Comparison of ENCODE assay signal across 8 cellular contexts in genomic region chr13:51453959-51454703, GRCh38. TPM values are rescaled to one million over a fixed set of nuclear protein-coding genes. Genes with fewer than 3 reads are reported as not detected.
DNase-seq lines count a peak whose midpoint lies in the region; ATAC-seq, FAIRE-seq and TF ChIP-seq lines count a peak whose summit lies in the region.

No MANE protein-coding gene starts in this region.

- H3K4me2 ChIP-seq in K562 (ENCODE audit: insufficient read depth, low read length): peak overlapping the region; percentile 92

- no peak for TF ChIP-seq RAD21 in K562 (CRISPR knock-in tag; conservative IDR thresholded peaks at IDR 0.05 in 1 of 2, IDR thresholded peaks at IDR 0.05 in 1 of 2)

- H3K79me2 ChIP-seq in K562 (ENCODE audit: control insufficient read depth, insufficient read depth, low read length): peaks cover 38% of the 10 kb centered on the region

- peak; percentile 4 for DNase-seq in A172 (ENCODE audit: low spot score)
- peak; percentile 4 for DNase-seq in H4 (ENCODE audit: low spot score)
- DNase-seq in SHP77 treated with DMSO at 0.1 percent for 48 hours (lab: John Stamatoyannopoulos, UW): peak; percentile 50
- DNase-seq in K562 (ENCODE audit: extremely low read depth in 1 of 4, low spot score in 3 of 4): peak; percentile 8 to 46 (median 11)
- DNase-seq in kidney: no peak
- DNase-seq in stimulated activated CD4-positive, alpha-beta T cell treated with anti-CD3 and anti-CD28 coated beads, Interleukin-15, amount 100 ng/mL, for 48 hours (ENCODE audit: low read depth in 2 of 2): peak; percentile 9 to 38
- DNase-seq in NCI-H345 (lab: John Stamatoyannopoulos, UW): no peak

- FAIRE-seq in K562 (lab: Jason Lieb, UNC) (peak; percentile 37), kidney (lab: Jason Lieb, UNC) (no peak)

- TF ChIP-seq CTCF in K562 (IDR thresholded peaks at IDR 0.05 in 2 of 3, conservative IDR thresholded peaks at IDR 0.05 in 1 of 3; ENCODE audit: insufficient read depth in 2 of 3, low read depth in 1 of 3, low read length in 3 of 3): no peak
- TF ChIP-seq CTCF in kidney (IDR thresholded peaks at IDR 0.05; ENCODE audit: borderline replicate concordance, extremely low read depth, insufficient read depth): no peak

- POLR2A ChIA-PET in K562 (lab: Yijun Ruan, JAX): interaction anchor here (0.7 to 2.4 kb wide), 11 partner anchors 10 to 349 kb away, joined by 3 to 21 read pairs (median 5); no protein-coding TSS in a partner anchor

- ATAC-seq in K562 (no peak), GM18517 (IDR thresholded peaks at IDR 0.05; ENCODE audit: unreplicated experiment) (no peak)

- intact Hi-C loops in K562 (cut with micrococcal nuclease): loop anchor here (1.0 kb wide), 1 partner anchor 130 kb away; the partner anchor contains the start of gene WDFY2
- intact Hi-C loops in kidney (cut with DNase I): loop anchor here (10.0 kb wide), 1 partner anchor 131 kb away; the partner anchor contains the start of gene WDFY2

- H3K27me3 ChIP-seq in K562 (ENCODE audit: control insufficient read depth in 2 of 2, insufficient read depth in 2 of 2, low read length in 2 of 2): no peaks in the 10 kb centered on the region

- H3K4me3 ChIP-seq in K562 (peak overlapping the region; percentile 58), kidney (ENCODE audit: low read length in 2 of 2) (peak overlapping the region; percentile 74 to 89)

- H3K36me3 ChIP-seq in K562 (ENCODE audit: control insufficient read depth, insufficient read depth, low read length) (peaks cover 23% of the 10 kb centered on the region), kidney (ENCODE audit: control insufficient read depth in 1 of 2, insufficient read depth in 2 of 2, low read length in 2 of 2) (peaks cover 0 to 18% of the 10 kb centered on the region in 2 donors)

- H3K9me3 ChIP-seq in K562 (replicated peaks; ENCODE audit: control insufficient read depth, insufficient read depth, low read depth, low read length): 0 out of 2 replicates have a peak, but pooled peaks cover 2% of the 10 kb centered on the region
- H3K9me3 ChIP-seq in kidney (ENCODE audit: control insufficient read depth in 1 of 2, low read length in 2 of 2): no peaks in the 10 kb centered on the region

- H2AFZ ChIP-seq in K562 (ENCODE audit: low read depth, low read length): peak overlapping the region; percentile 86

- no peak for TF ChIP-seq POLR2A in K562 (conservative IDR thresholded peaks at IDR 0.05)

- peak overlapping the region; percentile 96 for H3K27ac ChIP-seq in K562 (ENCODE audit: extremely low read depth, low read depth, low read length)
- peak overlapping the region; percentile 95 to 96 for H3K27ac ChIP-seq in kidney (ENCODE audit: low read depth in 2 of 2, low read length in 2 of 2)

- WGBS in K562 (ENCODE audit: insufficient coverage, low coverage, missing lambda C conversion rate): 3% methylated on average over 13 of the region's 13 CpGs

- TSS peak; percentile 80 for BruUV-seq in K562 (replicated peaks; lab: Mats Ljungman, UMichigan)

- no peaks in the 10 kb centered on the region for H4K20me1 ChIP-seq in K562 (replicated peaks; ENCODE audit: control insufficient read depth, insufficient read depth, low read length)

- no peak for TF ChIP-seq EP300 in K562 (IDR thresholded peaks at IDR 0.05; ENCODE audit: low read length)

- H3K9me1 ChIP-seq in K562 (ENCODE audit: control insufficient read depth, insufficient read depth, low read length): no peaks in the 10 kb centered on the region

- H3K4me1 ChIP-seq in K562 (replicated peaks in 1 of 2; ENCODE audit: control insufficient read depth in 2 of 2, insufficient read depth in 2 of 2, low read length in 2 of 2) (peaks cover 4 to 12% of the 10 kb centered on the region in 2 experiments; a peak in 3 of 5 replicates), kidney (ENCODE audit: control insufficient read depth in 1 of 2, insufficient read depth in 1 of 2, low read depth in 1 of 2, low read length in 2 of 2) (peaks cover 4 to 6% of the 10 kb centered on the region in 2 donors)

- CTCF ChIA-PET in K562 (lab: Yijun Ruan, JAX; ENCODE audit: low intra/inter-chr PET ratio): interaction anchor here (0.6 kb wide), 1 partner anchor 97 kb away, joined by 4 read pairs; no protein-coding TSS in a partner anchor

- in situ Hi-C loops in K562 (cut with MboI): no loop called here

- H3K9ac ChIP-seq in K562 (ENCODE audit: insufficient read depth in 1 of 2, low read depth in 2 of 2, low read length in 2 of 2) (peak overlapping the region; percentile 91 to 94), kidney (ENCODE audit: low read length in 2 of 2) (peak overlapping the region; percentile 56 to 95)

TF ChIP-seq in K562, 482 proteins besides CTCF, POLR2A, EP300 and RAD21 (continues in another document):
- TF ChIP-seq HDAC3 (IDR thresholded peaks at IDR 0.05; ENCODE audit: borderline replicate concordance, partially characterized antibody) (no peak), NFRKB (IDR thresholded peaks at IDR 0.05; ENCODE audit: low read depth) (peak; percentile 5; the same call in 1 of the 2 replicates), ZFX (CRISPR knock-in tag; IDR thresholded peaks at IDR 0.05) (no peak; the same call in 1 of the 2 replicates), RBBP5 (IDR thresholded peaks at IDR 0.05; ENCODE audit: borderline replicate concordance, insufficient read depth, low read length, poor library complexity, severe bottlenecking) (peak; percentile 3)

RNA-seq across cellular contexts. Expression of gene INTS6, which starts 1.3 kb away (rescaled TPM):
- 24.2 and 26.2 TPM in 2 replicates for total RNA-seq in A172 (2014; rRNA removed; shearing (Covaris generic))
- 18.6 and 21.0 TPM in 2 replicates for total RNA-seq in H4 (2014; rRNA removed; shearing (Covaris generic))
- 33.4 and 73.0 TPM in 2 replicates for total RNA-seq in K562 (2011; cell fraction: chromatin; rRNA removed; ENCODE audit: low replicate concordance)
- 16.3 and 18.5 TPM in 2 replicates for total RNA-seq in K562 (2011; cell fraction: nucleolus; rRNA removed)
- total RNA-seq in K562 (2011; cell fraction: nucleoplasm; rRNA removed): 31.1 and 64.3 TPM in 2 replicates
- total RNA-seq in K562 (2014; rRNA removed) (14.6 and 17.1 TPM in 2 replicates), K562 (2014; rRNA removed; fragmentation: Illumina TruSeq; extraction: Trizol) (23.8 and 24.5 TPM in 2 replicates), K562 (2015; rRNA removed; fragmentation: Illumina TruSeq; extraction: Trizol) (27.4 and 29.8 TPM in 2 replicates), K562 (2021) (20.2 and 22.6 TPM in 2 replicates), kidney (31.0 TPM)
- polyA plus RNA-seq in K562 (2011; rRNA removed) (19.3 and 19.7 TPM in 2 replicates), K562 (2014; fragmentation: Illumina TruSeq; extraction: Trizol) (16.1 TPM in 2 replicates), K562 (2014; fragmentation: Nextera tagmentation; extraction: Ambion mirVana) (1 to 10 TPM; 3.7 to 4.3 TPM), K562 (2014; rRNA removed) (9.5 and 13.6 TPM in 2 replicates), kidney (ENCODE audit: insufficient read depth, low read depth, low replicate concordance) (8.3 TPM)
- 4.5 and 5.9 TPM in 2 replicates for polyA plus RNA-seq in K562 (2011; cell fraction: cytosol; rRNA removed)
- polyA plus RNA-seq in K562 (2011; cell fraction: nucleus; rRNA removed): 21.5 and 22.7 TPM in 2 replicates
- polyA plus RNA-seq in K562 (2012): 10.8 and 13.5 TPM in 2 replicates
- 82.3 and 93.2 TPM in 2 replicates for polyA minus RNA-seq in K562 (2011; rRNA and poly(A)+ RNA removed)
- 11.0 and 18.1 TPM in 2 replicates for polyA minus RNA-seq in K562 (2011; cell fraction: cytosol; rRNA and poly(A)+ RNA removed)
- 38.2 and 57.1 TPM in 2 replicates for polyA minus RNA-seq in K562 (2011; cell fraction: nucleus; rRNA and poly(A)+ RNA removed)

Comparison
In these comparisons a context has a peak if more than half of its experiments do, and no peak if none do; other contexts are left out.
1. DNase-seq: peak in A172 (single experiment), H4 (single experiment), SHP77 treated with DMSO at 0.1 percent for 48 hours (single experiment), K562 (4 of 4) and stimulated activated CD4-positive, alpha-beta T cell treated with anti-CD3 and anti-CD28 coated beads, Interleukin-15, amount 100 ng/mL, for 48 hours (2 of 2); none in kidney (single experiment) and NCI-H345 (single experiment).